1 cellular context compared by ENCODE assay signal in the genomic region with DNA sequence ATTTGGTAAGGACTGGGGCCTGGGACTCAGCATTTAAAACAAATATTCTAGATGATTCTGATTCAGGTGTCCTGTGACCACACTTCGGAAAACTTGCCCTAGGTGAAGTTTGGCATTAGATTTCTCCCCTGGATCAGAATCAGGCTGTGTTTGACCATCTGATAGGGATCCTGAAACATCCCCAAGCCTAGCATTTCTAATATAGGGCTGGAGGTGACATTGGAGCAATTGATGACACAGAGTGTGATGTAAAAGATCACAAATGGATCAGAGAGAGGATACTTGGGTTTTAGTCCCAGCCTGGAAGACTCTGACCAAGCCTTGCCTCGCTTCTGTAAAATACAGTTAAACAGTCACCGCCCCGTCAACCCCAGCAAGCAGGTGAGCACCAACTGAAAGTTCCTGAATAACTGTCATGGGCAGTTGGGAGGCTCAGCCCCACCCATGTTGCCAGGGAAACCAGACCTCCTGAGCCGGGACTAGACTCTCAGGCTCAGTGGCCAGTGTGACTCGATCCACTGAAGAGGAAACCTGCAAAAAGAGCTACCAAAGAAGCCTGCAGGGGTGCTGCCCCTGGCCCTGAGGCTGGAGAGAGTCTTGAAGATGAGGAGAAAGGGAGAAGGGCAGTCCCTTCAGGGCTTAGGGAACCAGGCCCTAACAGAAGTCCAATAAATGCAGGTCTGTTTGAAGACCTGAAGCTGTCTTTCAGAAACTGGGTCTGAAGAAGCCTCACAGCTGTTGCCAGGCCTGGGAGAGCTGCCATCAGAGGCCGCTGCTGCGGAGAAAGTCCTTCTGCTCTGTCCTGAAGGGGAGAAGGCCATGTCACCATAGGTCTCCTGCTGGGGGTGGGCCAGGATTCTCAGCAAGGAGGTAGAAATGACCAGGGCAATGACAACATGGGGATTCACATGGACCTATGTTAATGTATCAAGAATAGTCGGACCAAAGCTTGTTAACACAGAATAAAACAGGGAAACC.
TF ChIP-seq lines count a peak whose summit lies in the region.

No MANE protein-coding gene starts in this region.

TF ChIP-seq in HepG2, 621 proteins besides CTCF, POLR2A, EP300 and RAD21:
- TF ChIP-seq MBD4 (IDR thresholded peaks at IDR 0.05; ENCODE audit: borderline replicate concordance, low read length) (no peak), ZNF737 (CRISPR knock-in tag; IDR thresholded peaks at IDR 0.05; ENCODE audit: borderline replicate concordance) (no peak), YEATS4 (CRISPR knock-in tag; IDR thresholded peaks at IDR 0.05; ENCODE audit: borderline replicate concordance) (no peak)
- TF ChIP-seq, protein P1, sequence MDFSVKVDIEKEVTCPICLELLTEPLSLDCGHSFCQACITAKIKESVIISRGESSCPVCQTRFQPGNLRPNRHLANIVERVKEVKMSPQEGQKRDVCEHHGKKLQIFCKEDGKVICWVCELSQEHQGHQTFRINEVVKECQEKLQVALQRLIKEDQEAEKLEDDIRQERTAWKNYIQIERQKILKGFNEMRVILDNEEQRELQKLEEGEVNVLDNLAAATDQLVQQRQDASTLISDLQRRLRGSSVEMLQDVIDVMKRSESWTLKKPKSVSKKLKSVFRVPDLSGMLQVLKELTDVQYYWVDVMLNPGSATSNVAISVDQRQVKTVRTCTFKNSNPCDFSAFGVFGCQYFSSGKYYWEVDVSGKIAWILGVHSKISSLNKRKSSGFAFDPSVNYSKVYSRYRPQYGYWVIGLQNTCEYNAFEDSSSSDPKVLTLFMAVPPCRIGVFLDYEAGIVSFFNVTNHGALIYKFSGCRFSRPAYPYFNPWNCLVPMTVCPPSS (IDR thresholded peaks at IDR 0.05) = no peak
- TF ChIP-seq, protein P2, sequence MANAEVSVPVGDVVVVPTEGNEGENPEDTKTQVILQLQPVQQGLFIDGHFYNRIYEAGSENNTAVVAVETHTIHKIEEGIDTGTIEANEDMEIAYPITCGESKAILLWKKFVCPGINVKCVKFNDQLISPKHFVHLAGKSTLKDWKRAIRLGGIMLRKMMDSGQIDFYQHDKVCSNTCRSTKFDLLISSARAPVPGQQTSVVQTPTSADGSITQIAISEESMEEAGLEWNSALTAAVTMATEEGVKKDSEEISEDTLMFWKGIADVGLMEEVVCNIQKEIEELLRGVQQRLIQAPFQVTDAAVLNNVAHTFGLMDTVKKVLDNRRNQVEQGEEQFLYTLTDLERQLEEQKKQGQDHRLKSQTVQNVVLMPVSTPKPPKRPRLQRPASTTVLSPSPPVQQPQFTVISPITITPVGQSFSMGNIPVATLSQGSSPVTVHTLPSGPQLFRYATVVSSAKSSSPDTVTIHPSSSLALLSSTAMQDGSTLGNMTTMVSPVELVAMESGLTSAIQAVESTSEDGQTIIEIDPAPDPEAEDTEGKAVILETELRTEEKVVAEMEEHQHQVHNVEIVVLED (CRISPR knock-in tag; IDR thresholded peaks at IDR 0.05; ENCODE audit: borderline replicate concordance) = no peak
